8 cellular contexts compared by ENCODE assay signal in the genomic region with DNA sequence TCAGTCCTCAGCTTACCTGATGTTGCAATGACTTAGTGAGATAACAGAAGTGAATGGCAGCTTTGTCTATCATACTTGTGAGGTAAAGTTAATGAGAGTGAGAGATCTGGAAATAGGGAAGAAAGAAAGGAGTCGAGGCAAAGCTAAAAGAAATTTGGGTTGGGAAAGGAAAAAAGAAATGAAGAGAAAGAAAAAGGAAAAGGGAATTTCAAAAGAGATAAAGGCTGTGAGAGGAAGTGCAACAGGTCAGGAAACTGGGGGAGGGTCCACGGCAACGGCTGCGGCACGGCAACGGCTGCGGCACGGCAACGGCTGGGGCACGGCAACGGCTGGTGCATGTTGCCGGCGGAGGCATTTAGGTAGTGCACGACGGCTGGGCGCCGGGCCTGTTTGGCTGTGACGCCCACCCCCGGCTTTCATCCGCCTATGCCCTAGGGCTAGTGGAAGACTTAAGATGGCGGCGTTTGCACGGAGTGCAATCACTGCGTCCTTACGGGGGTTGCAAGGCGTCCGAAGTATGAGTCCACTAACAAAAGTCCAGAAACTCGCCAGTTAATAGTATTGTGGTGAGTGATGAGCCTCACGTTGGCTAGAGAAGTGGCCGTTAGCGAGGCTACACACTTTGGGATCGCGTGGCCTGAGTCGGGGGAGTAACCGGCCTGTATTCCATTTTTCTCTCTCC.
DNase-seq lines count a peak whose midpoint lies in the region; ATAC-seq and TF ChIP-seq lines count a peak whose summit lies in the region.

No MANE protein-coding gene starts in this region.

- intact Hi-C loops in CD8-positive, alpha-beta T cell (cut with DNase I, micrococcal nuclease): loop anchor here (2.0 to 10.0 kb wide), 6 partner anchors 31 to 1213 kb away; partner anchors contain the start of genes ABCB7 (in 2 of the 2) and CHIC1 (in 1 of the 2)

- H3K36me3 Mint-ChIP-seq in CD8-positive, alpha-beta T cell: peaks cover 25% of the 10 kb centered on the region
- H3K36me3 Mint-ChIP-seq in effector memory CD8-positive, alpha-beta T cell (ENCODE audit: insufficient read depth): peaks cover 16% of the 10 kb centered on the region

- H3K4me3 ChIP-seq in CD8-positive, alpha-beta T cell (ENCODE audit: low read depth, low read length): peak overlapping the region; percentile 98

- no peaks in the 10 kb centered on the region for H3K9me3 ChIP-seq in CD8-positive, alpha-beta T cell (ENCODE audit: low read length)

- peak overlapping the region; percentile 98 for H3K27ac ChIP-seq in CD8-positive, alpha-beta T cell (ENCODE audit: low read depth, low read length)

- DNase-seq in CD8-positive, alpha-beta T cell: peak; percentile 68 to 94 (median 81)
- DNase-seq in HK-2 (ENCODE audit: unreplicated experiment): peak; percentile 83
- peak; percentile 74 for DNase-seq in NCI-H82 treated with DMSO at 0.1 percent for 48 hours (lab: John Stamatoyannopoulos, UW; ENCODE audit: unreplicated experiment)
- DNase-seq in activated CD8-positive, alpha-beta memory T cell treated with anti-CD3 and anti-CD28 coated beads for 1 hour (ENCODE audit: extremely low read depth in 1 of 2, low read depth in 1 of 2): peak; percentile 66 to 78
- DNase-seq in effector memory CD8-positive, alpha-beta T cell: peak; percentile 74 to 79 (median 77)
- DNase-seq in medulla oblongata (ENCODE audit: extremely low spot score): peak; percentile 83
- DNase-seq in stimulated activated CD8-positive, alpha-beta memory T cell treated with anti-CD3 and anti-CD28 coated beads, Interleukin-12 subunit alpha, Interleukin-12 subunit beta, amount 100 ng/mL, for 1 hour (ENCODE audit: low read depth): peak; percentile 67

- no peaks in the 10 kb centered on the region for H3K27me3 ChIP-seq in CD8-positive, alpha-beta T cell (ENCODE audit: insufficient read depth, low read length)

- peak overlapping the region; percentile 93 for H3K4me3 Mint-ChIP-seq in CD8-positive, alpha-beta T cell
- H3K4me3 Mint-ChIP-seq in effector memory CD8-positive, alpha-beta T cell: peak overlapping the region; percentile 61 to 78

- H3K4me1 Mint-ChIP-seq in CD8-positive, alpha-beta T cell (ENCODE audit: low read depth): peaks cover 27% of the 10 kb centered on the region
- H3K4me1 Mint-ChIP-seq in effector memory CD8-positive, alpha-beta T cell (ENCODE audit: low read depth in 2 of 2): peaks cover 6 to 12% of the 10 kb centered on the region in 2 donors

- H3K27ac Mint-ChIP-seq in CD8-positive, alpha-beta T cell: peak overlapping the region; percentile 98
- peak overlapping the region; percentile 79 to 96 for H3K27ac Mint-ChIP-seq in effector memory CD8-positive, alpha-beta T cell

- peaks cover 12% of the 10 kb centered on the region for H3K4me1 ChIP-seq in CD8-positive, alpha-beta T cell (ENCODE audit: insufficient read depth, low read length)

- peak; percentile 99 for ATAC-seq in CD8-positive, alpha-beta T cell
- peak; percentile 97 for ATAC-seq in GM19455 (IDR thresholded peaks at IDR 0.05; ENCODE audit: unreplicated experiment)
- ATAC-seq in effector memory CD8-positive, alpha-beta T cell (replicated peaks): peak; percentile 99

- TF ChIP-seq CTCF in CD8-positive, alpha-beta T cell (IDR thresholded peaks at IDR 0.05): no peak

- no peaks in the 10 kb centered on the region for H3K36me3 ChIP-seq in CD8-positive, alpha-beta T cell (ENCODE audit: insufficient read depth, low read length)

- POLR2A ChIA-PET in CD8-positive, alpha-beta T cell (lab: Charles Lee): interaction anchor here (1.0 to 1.6 kb wide), 4 partner anchors 33 to 671 kb away, joined by 3 to 7 read pairs (median 4); partner anchors contain the start of gene RLIM

- H3K9me3 Mint-ChIP-seq in CD8-positive, alpha-beta T cell: no peaks in the 10 kb centered on the region
- no peaks in the 10 kb centered on the region for H3K9me3 Mint-ChIP-seq in effector memory CD8-positive, alpha-beta T cell

- no peaks in the 10 kb centered on the region for H3K27me3 Mint-ChIP-seq in CD8-positive, alpha-beta T cell (ENCODE audit: low read depth)
- no peaks in the 10 kb centered on the region for H3K27me3 Mint-ChIP-seq in effector memory CD8-positive, alpha-beta T cell

- CTCF ChIA-PET in CD8-positive, alpha-beta T cell (lab: Charles Lee): no interaction called here

Comparison
In these comparisons a context has a peak if more than half of its experiments do, and no peak if none do; other contexts are left out.
1. Peak in every context shown above with its lines: DNase-seq, ATAC-seq, H3K4me3 ChIP-seq and H3K27ac ChIP-seq.